1 cellular context compared by ENCODE assay signal in genomic region chr14:100155049-100155621, GRCh38.
TF ChIP-seq lines count a peak whose summit lies in the region.

No MANE protein-coding gene starts in this region.

TF ChIP-seq in GM12878, 131 proteins besides CTCF, POLR2A, EP300 and RAD21 (continued from another document):
- TF ChIP-seq ZBTB4 (CRISPR knock-in tag; IDR thresholded peaks at IDR 0.05) (no peak), RUNX3 (IDR thresholded peaks at IDR 0.05; ENCODE audit: low read length) (peak; percentile 27; the same call in 1 of the 2 replicates), SP1 (IDR thresholded peaks at IDR 0.05; ENCODE audit: low read depth, low read length) (no peak), PBX3 (IDR thresholded peaks at IDR 0.05; ENCODE audit: insufficient replicate concordance, low read depth, low read length) (no peak), ZBTB11 (CRISPR knock-in tag; IDR thresholded peaks at IDR 0.05) (no peak)
